19 cellular contexts compared by ENCODE assay signal in genomic region chr10:131831561-131831960, GRCh38.
"Had no signal": no experiment of that assay in that cellular context is flagged by ENCODE, and none has a peak within 500 bp of the region (broad histone marks: within the 10 kb centered on the region; RNA-seq: fewer than 3 reads in every experiment).

No MANE protein-coding gene starts in this region.

- H3K36me3 ChIP-seq: brain microvascular endothelial cell, esophagus muscularis mucosa, pancreas, upper lobe of left lung had no signal

- H3K36me3 Mint-ChIP-seq: activated naive CD8-positive, alpha-beta T cell had no signal

- H3K9me3 Mint-ChIP-seq: activated CD4-positive, alpha-beta T cell treated with anti-CD3 and anti-CD28 coated beads, Interleukin-2, amount 10 ng/mL, durations not matched to agents 24 days and 14 days; activated T-cell treated with anti-CD3 and anti-CD28 coated beads, Interleukin-2, amount 50 U/mL, for 72 hours; central memory CD8-positive, alpha-beta T cell; neural crest cell had no signal

- H3K4me3 ChIP-seq: esophagus muscularis mucosa, pancreas, upper lobe of left lung had no signal

- H3K4me3 Mint-ChIP-seq: activated CD4-positive, alpha-beta T cell treated with anti-CD3 and anti-CD28 coated beads, Interleukin-2, amount 10 ng/mL, durations not matched to agents 24 days and 14 days; activated CD8-positive, alpha-beta T cell treated with anti-CD3 and anti-CD28 coated beads, Interleukin-2, amount 10 ng/mL, durations not matched to agents 7 days and 5 days; activated naive CD8-positive, alpha-beta T cell; activated T-cell treated with anti-CD3 and anti-CD28 coated beads, Interleukin-2, amount 50 U/mL, for 72 hours; central memory CD8-positive, alpha-beta T cell; neural crest cell had no signal

- H3K4me1 ChIP-seq: esophagus muscularis mucosa, pancreas, upper lobe of left lung had no signal

- ATAC-seq: activated CD8-positive, alpha-beta T cell treated with anti-CD3 and anti-CD28 coated beads, Interleukin-2, amount 10 ng/mL, durations not matched to agents 7 days and 5 days; activated T-cell treated with anti-CD3 and anti-CD28 coated beads, Interleukin-2, amount 50 U/mL, for 72 hours; pancreas; stimulated activated naive CD8-positive, alpha-beta T cell treated with anti-CD3 and anti-CD28 coated beads, Interleukin-15, Interleukin-2, amounts not matched to agents 100 U/mL and 50 U/mL, for 24 hours had no signal

- H3K27ac Mint-ChIP-seq: activated CD4-positive, alpha-beta T cell treated with anti-CD3 and anti-CD28 coated beads, Interleukin-2, amount 10 ng/mL, durations not matched to agents 24 days and 14 days; activated CD8-positive, alpha-beta T cell treated with anti-CD3 and anti-CD28 coated beads, Interleukin-2, amount 10 ng/mL, durations not matched to agents 7 days and 5 days; activated naive CD8-positive, alpha-beta T cell; activated T-cell treated with anti-CD3 and anti-CD28 coated beads, Interleukin-2, amount 50 U/mL, for 72 hours had no signal

- DNase-seq: activated CD4-positive, alpha-beta T cell treated with anti-CD3 and anti-CD28 coated beads, Interleukin-2, amount 10 ng/mL, durations not matched to agents 24 days and 14 days; activated CD4-positive, CD25-positive, alpha-beta regulatory T cell; activated CD8-positive, alpha-beta memory T cell treated with anti-CD3 and anti-CD28 coated beads, Interleukin-2, amount 50 U/mL, for 48 hours; activated CD8-positive, alpha-beta T cell treated with anti-CD3 and anti-CD28 coated beads, Interleukin-2, amount 10 ng/mL, durations not matched to agents 7 days and 5 days; activated gamma-delta T cell; activated T-cell treated with anti-CD3 and anti-CD28 coated beads, Interleukin-2, amount 50 U/mL, for 72 hours; brain microvascular endothelial cell; cortex of kidney; effector CD4-positive, alpha-beta T cell; hippocampal formation; small intestine; stimulated activated naive CD8-positive, alpha-beta T cell treated with anti-CD3 and anti-CD28 coated beads, Interleukin-15, Interleukin-2, amounts not matched to agents 100 U/mL and 50 U/mL, for 24 hours; T-helper 2 cell had no signal

- H3K27ac ChIP-seq: brain microvascular endothelial cell, esophagus muscularis mucosa, pancreas, upper lobe of left lung had no signal

- H3K27me3 ChIP-seq: brain microvascular endothelial cell, pancreas, upper lobe of left lung had no signal

- H3K27me3 Mint-ChIP-seq: activated CD4-positive, alpha-beta T cell treated with anti-CD3 and anti-CD28 coated beads, Interleukin-2, amount 10 ng/mL, durations not matched to agents 24 days and 14 days had no signal

- H3K9me3 ChIP-seq: pancreas had no signal

- H3K4me1 Mint-ChIP-seq: activated CD4-positive, alpha-beta T cell treated with anti-CD3 and anti-CD28 coated beads, Interleukin-2, amount 10 ng/mL, durations not matched to agents 24 days and 14 days; central memory CD8-positive, alpha-beta T cell had no signal
